In the genomic region with DNA sequence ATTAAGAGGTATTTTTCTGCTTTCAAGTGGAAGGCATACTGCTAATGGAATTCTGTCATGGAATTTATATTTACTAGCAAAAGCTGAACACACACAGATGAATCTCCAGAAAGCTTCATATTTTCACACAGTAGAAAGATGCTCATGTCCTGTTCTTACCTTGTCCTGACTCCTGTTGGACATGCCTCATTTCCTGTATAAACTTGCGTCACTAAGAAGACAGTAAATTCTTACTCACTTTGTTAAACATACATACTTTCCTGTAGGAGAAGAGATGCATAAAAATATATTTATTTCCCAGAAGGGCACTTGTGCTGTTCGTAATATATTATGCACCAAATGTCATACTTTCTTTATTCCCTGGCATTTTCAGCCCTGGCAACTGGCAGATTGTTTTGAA, we compare ENCODE assay signal across 1 cellular context.
TF ChIP-seq lines count a peak whose summit lies in the region.

No MANE protein-coding gene starts in this region.

TF ChIP-seq in GM23338, 12 proteins besides CTCF, POLR2A, EP300 and RAD21 (continued from another document):
- TF ChIP-seq ETS1 (IDR thresholded peaks at IDR 0.05) (no peak), POLR2AphosphoS5 (IDR thresholded peaks at IDR 0.05; ENCODE audit: low read depth) (no peak), JUNB (IDR thresholded peaks at IDR 0.05; ENCODE audit: unreplicated experiment) (no peak), EZH2phosphoT487 (IDR thresholded peaks at IDR 0.05; ENCODE audit: unreplicated experiment) (no peak), ZNF114 (CRISPR knock-in tag; IDR thresholded peaks at IDR 0.05) (no peak)
- TF ChIP-seq, protein P1, sequence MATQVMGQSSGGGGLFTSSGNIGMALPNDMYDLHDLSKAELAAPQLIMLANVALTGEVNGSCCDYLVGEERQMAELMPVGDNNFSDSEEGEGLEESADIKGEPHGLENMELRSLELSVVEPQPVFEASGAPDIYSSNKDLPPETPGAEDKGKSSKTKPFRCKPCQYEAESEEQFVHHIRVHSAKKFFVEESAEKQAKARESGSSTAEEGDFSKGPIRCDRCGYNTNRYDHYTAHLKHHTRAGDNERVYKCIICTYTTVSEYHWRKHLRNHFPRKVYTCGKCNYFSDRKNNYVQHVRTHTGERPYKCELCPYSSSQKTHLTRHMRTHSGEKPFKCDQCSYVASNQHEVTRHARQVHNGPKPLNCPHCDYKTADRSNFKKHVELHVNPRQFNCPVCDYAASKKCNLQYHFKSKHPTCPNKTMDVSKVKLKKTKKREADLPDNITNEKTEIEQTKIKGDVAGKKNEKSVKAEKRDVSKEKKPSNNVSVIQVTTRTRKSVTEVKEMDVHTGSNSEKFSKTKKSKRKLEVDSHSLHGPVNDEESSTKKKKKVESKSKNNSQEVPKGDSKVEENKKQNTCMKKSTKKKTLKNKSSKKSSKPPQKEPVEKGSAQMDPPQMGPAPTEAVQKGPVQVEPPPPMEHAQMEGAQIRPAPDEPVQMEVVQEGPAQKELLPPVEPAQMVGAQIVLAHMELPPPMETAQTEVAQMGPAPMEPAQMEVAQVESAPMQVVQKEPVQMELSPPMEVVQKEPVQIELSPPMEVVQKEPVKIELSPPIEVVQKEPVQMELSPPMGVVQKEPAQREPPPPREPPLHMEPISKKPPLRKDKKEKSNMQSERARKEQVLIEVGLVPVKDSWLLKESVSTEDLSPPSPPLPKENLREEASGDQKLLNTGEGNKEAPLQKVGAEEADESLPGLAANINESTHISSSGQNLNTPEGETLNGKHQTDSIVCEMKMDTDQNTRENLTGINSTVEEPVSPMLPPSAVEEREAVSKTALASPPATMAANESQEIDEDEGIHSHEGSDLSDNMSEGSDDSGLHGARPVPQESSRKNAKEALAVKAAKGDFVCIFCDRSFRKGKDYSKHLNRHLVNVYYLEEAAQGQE (IDR thresholded peaks at IDR 0.05; ENCODE audit: unreplicated experiment), result no peak
